17 cellular contexts compared by ENCODE assay signal in genomic region chr10:68666280-68666760, GRCh38. TPM values are rescaled to one million over a fixed set of nuclear protein-coding genes. Genes with fewer than 3 reads are reported as not detected.
DNase-seq lines count a peak whose midpoint lies in the region; ATAC-seq, FAIRE-seq and TF ChIP-seq lines count a peak whose summit lies in the region.
"Had no signal": no experiment of that assay in that cellular context is flagged by ENCODE, and none has a peak within 500 bp of the region (broad histone marks: within the 10 kb centered on the region; RNA-seq: fewer than 3 reads in every experiment).

No MANE protein-coding gene starts in this region.

- H3K36me3 Mint-ChIP-seq in CD8-positive, alpha-beta T cell: peaks cover 37% of the 10 kb centered on the region

- intact Hi-C loops in endothelial cell of umbilical vein (cut with micrococcal nuclease): no loop called here
- intact Hi-C loops in Right ventricle myocardium superior (cut with DNase I): no loop called here
- intact Hi-C loops in ovary (cut with DNase I): no loop called here
- intact Hi-C loops in CD8-positive, alpha-beta T cell (cut with DNase I, micrococcal nuclease): no loop called here

- H3K27me3 Mint-ChIP-seq in CD8-positive, alpha-beta T cell (ENCODE audit: low read depth): no peaks in the 10 kb centered on the region
- H3K27me3 Mint-ChIP-seq: activated B cell treated with CpG ODN at 0.5 μM for 24 hours, IgD-negative memory B cell, memory B cell had no signal

- DNase-seq in GM03348 (ENCODE audit: low spot score) (peak; percentile 80), RKO (ENCODE audit: low spot score) (peak; percentile 73), endothelial cell of umbilical vein (ENCODE audit: low read depth, low spot score) (peak; percentile 16), retinal pigment epithelial cell (ENCODE audit: low read depth) (peak; percentile 46), ureter (ENCODE audit: low spot score) (no peak), Right ventricle myocardium superior (no peak), ovary (no peak)
- no peak for DNase-seq in CD8-positive, alpha-beta T cell
- DNase-seq: activated B cell treated with CpG ODN at 0.5 μM for 24 hours; activated effector memory CD4-positive, alpha-beta T cell treated with Interleukin-2 at 50 U/mL for 16 hours; colonic mucosa; DMS53; heart left ventricle; trophoblast cell had no signal

- no peak for ATAC-seq in Right ventricle myocardium superior (ENCODE audit: poor library complexity)
- ATAC-seq in CD8-positive, alpha-beta T cell: no peak
- ATAC-seq: heart left ventricle had no signal

- POLR2A ChIA-PET in endothelial cell of umbilical vein (lab: Charles Lee): no interaction called here
- POLR2A ChIA-PET in CD8-positive, alpha-beta T cell (lab: Charles Lee): no interaction called here

- 24 to 66% (median 61%) methylated on average over 5 of the region's 5 CpGs for WGBS in ovary, 3 donors

- no peaks in the 10 kb centered on the region for H3K27me3 ChIP-seq in endothelial cell of umbilical vein (ENCODE audit: control insufficient read depth in 2 of 2, insufficient read depth in 2 of 2, low read length in 2 of 2)
- H3K27me3 ChIP-seq in ovary: no peaks in the 10 kb centered on the region
- H3K27me3 ChIP-seq in CD8-positive, alpha-beta T cell (ENCODE audit: insufficient read depth, low read length): no peaks in the 10 kb centered on the region
- H3K27me3 ChIP-seq: colonic mucosa, heart left ventricle had no signal

- H2AFZ ChIP-seq in endothelial cell of umbilical vein (ENCODE audit: low read depth, low read length): peak overlapping the region; percentile 19

- H3K4me1 ChIP-seq in endothelial cell of umbilical vein (ENCODE audit: control insufficient read depth, extremely low read depth, insufficient read depth, low read length) (peaks cover 4% of the 10 kb centered on the region), ovary (ENCODE audit: insufficient read depth) (no peaks in the 10 kb centered on the region)
- no peaks in the 10 kb centered on the region for H3K4me1 ChIP-seq in CD8-positive, alpha-beta T cell (ENCODE audit: insufficient read depth, low read length)
- H3K4me1 ChIP-seq: colonic mucosa, heart left ventricle had no signal

- no peaks in the 10 kb centered on the region for H3K9me3 Mint-ChIP-seq in CD8-positive, alpha-beta T cell
- H3K9me3 Mint-ChIP-seq: activated B cell treated with CpG ODN at 0.5 μM for 24 hours, IgD-negative memory B cell, memory B cell had no signal

- H3K27ac Mint-ChIP-seq in CD8-positive, alpha-beta T cell: no peak overlapping the region
- H3K27ac Mint-ChIP-seq: activated B cell treated with CpG ODN at 0.5 μM for 24 hours, IgD-negative memory B cell, memory B cell had no signal

- H3K4me3 ChIP-seq in endothelial cell of umbilical vein (replicated peaks in 1 of 3; ENCODE audit: insufficient read depth in 1 of 3, low read depth in 1 of 3, low read length in 3 of 3) (no peak overlapping the region), retinal pigment epithelial cell (ENCODE audit: low read length) (no peak overlapping the region), ovary (no peak overlapping the region)
- no peak overlapping the region for H3K4me3 ChIP-seq in CD8-positive, alpha-beta T cell (ENCODE audit: low read depth, low read length)
- H3K4me3 ChIP-seq: colonic mucosa, heart left ventricle had no signal

- dilution Hi-C loops in endothelial cell of umbilical vein (cut with MboI; ENCODE audit: extremely low pct_ligation_motif_present, low sequenced_read_pairs): no loop called here

- TF ChIP-seq POLR2A in endothelial cell of umbilical vein (IDR thresholded peaks at IDR 0.05; ENCODE audit: low read depth, low read length) (no peak), ovary (IDR thresholded peaks at IDR 0.05) (no peak)

- H3K79me2 ChIP-seq in endothelial cell of umbilical vein (ENCODE audit: control insufficient read depth, insufficient read depth, low read length): no peaks in the 10 kb centered on the region

- H3K9me3 ChIP-seq in endothelial cell of umbilical vein (replicated peaks; ENCODE audit: control insufficient read depth, insufficient read depth, low read length): no peaks in the 10 kb centered on the region
- H3K9me3 ChIP-seq in ovary: no peaks in the 10 kb centered on the region
- no peaks in the 10 kb centered on the region for H3K9me3 ChIP-seq in CD8-positive, alpha-beta T cell (ENCODE audit: low read length)
- H3K9me3 ChIP-seq: colonic mucosa, heart left ventricle had no signal

- TF ChIP-seq CTCF in endothelial cell of umbilical vein (IDR thresholded peaks at IDR 0.05; ENCODE audit: extremely low read depth in 1 of 2, insufficient read depth in 1 of 2, low read depth in 1 of 2, low read length in 2 of 2): no peak
- no peak for TF ChIP-seq CTCF in retinal pigment epithelial cell (conservative IDR thresholded peaks at IDR 0.05; ENCODE audit: low read depth, low read length)
- no peak for TF ChIP-seq CTCF in ovary (IDR thresholded peaks at IDR 0.05)
- TF ChIP-seq CTCF in CD8-positive, alpha-beta T cell (IDR thresholded peaks at IDR 0.05): no peak

- no peak overlapping the region for H3K4me3 Mint-ChIP-seq in CD8-positive, alpha-beta T cell
- H3K4me3 Mint-ChIP-seq: activated B cell treated with CpG ODN at 0.5 μM for 24 hours, memory B cell had no signal

- H3K9ac ChIP-seq in endothelial cell of umbilical vein (replicated peaks; ENCODE audit: extremely low read depth, insufficient read depth, low read length): no peak overlapping the region

- H3K4me1 Mint-ChIP-seq in CD8-positive, alpha-beta T cell (ENCODE audit: low read depth): no peaks in the 10 kb centered on the region
- H3K4me1 Mint-ChIP-seq: activated B cell treated with CpG ODN at 0.5 μM for 24 hours had no signal

- no peaks in the 10 kb centered on the region for H4K20me1 ChIP-seq in endothelial cell of umbilical vein (replicated peaks; ENCODE audit: control insufficient read depth, extremely low read depth, insufficient read depth, low read length)

- H3K36me3 ChIP-seq in endothelial cell of umbilical vein (ENCODE audit: control insufficient read depth in 2 of 2, extremely low read depth in 1 of 2, insufficient read depth in 2 of 2, low read length in 2 of 2) (no peaks in the 10 kb centered on the region), ovary (no peaks in the 10 kb centered on the region)
- H3K36me3 ChIP-seq in CD8-positive, alpha-beta T cell (ENCODE audit: insufficient read depth, low read length): no peaks in the 10 kb centered on the region
- H3K36me3 ChIP-seq: colonic mucosa had no signal

- no TSS peak for BruUV-seq in endothelial cell of umbilical vein (replicated peaks; lab: Mats Ljungman, UMichigan)

- no peaks in the 10 kb centered on the region for H3K9me1 ChIP-seq in endothelial cell of umbilical vein (replicated peaks; ENCODE audit: control insufficient read depth, extremely low read depth, insufficient read depth, low read length)

- FAIRE-seq in endothelial cell of umbilical vein (lab: Jason Lieb, UNC): peak; percentile 48
- FAIRE-seq: GM18507 had no signal

- CTCF ChIA-PET in endothelial cell of umbilical vein (lab: Charles Lee): no interaction called here
- CTCF ChIA-PET in CD8-positive, alpha-beta T cell (lab: Charles Lee): no interaction called here

- no peak for TF ChIP-seq EP300 in ovary (IDR thresholded peaks at IDR 0.05)

- H3K4me2 ChIP-seq in endothelial cell of umbilical vein (ENCODE audit: insufficient read depth, low read length): no peak overlapping the region

- H3K27ac ChIP-seq in endothelial cell of umbilical vein (ENCODE audit: insufficient read depth, low read depth, low read length) (peak overlapping the region; percentile 34), ovary (no peak overlapping the region)
- no peak overlapping the region for H3K27ac ChIP-seq in CD8-positive, alpha-beta T cell (ENCODE audit: low read depth, low read length)
- H3K27ac ChIP-seq: colonic mucosa, heart left ventricle had no signal

TF ChIP-seq in endothelial cell of umbilical vein, 7 proteins besides CTCF, POLR2A, EP300 and RAD21:
- no peak for TF ChIP-seq POLR2AphosphoS5 (IDR thresholded peaks at IDR 0.05; ENCODE audit: insufficient read depth, low read depth, low read length)
- peak; percentile 48 for TF ChIP-seq FOS (IDR thresholded peaks at IDR 0.05; ENCODE audit: borderline replicate concordance, insufficient read depth, low read length)
- TF ChIP-seq JUN (IDR thresholded peaks at IDR 0.05; ENCODE audit: borderline replicate concordance, insufficient read depth, insufficient read length, low read depth): peak; percentile 48
- no peak for TF ChIP-seq MYC (IDR thresholded peaks at IDR 0.05; ENCODE audit: low read depth, low read length)
- no peak for TF ChIP-seq MAX (IDR thresholded peaks at IDR 0.05; ENCODE audit: insufficient read depth, insufficient read length)

RNA-seq across cellular contexts. Expression of gene CCAR1, which starts 54.7 kb away (rescaled TPM):
- 83.3 and 92.9 TPM in 2 replicates for total RNA-seq in endothelial cell of umbilical vein
- 59.8 and 87.0 TPM in 2 replicates for polyA plus RNA-seq in endothelial cell of umbilical vein
- 35.2 and 36.0 TPM in 2 replicates for polyA plus RNA-seq in endothelial cell of umbilical vein (2011; cell fraction: cytosol; rRNA removed)
- 156 and 191 TPM in 2 replicates for polyA plus RNA-seq in endothelial cell of umbilical vein (2011; cell fraction: nucleus; rRNA removed)
- 58.1 and 67.2 TPM in 2 replicates for polyA plus RNA-seq in endothelial cell of umbilical vein (2012)
- 166 and 167 TPM in 2 replicates for polyA minus RNA-seq in endothelial cell of umbilical vein
- polyA minus RNA-seq in endothelial cell of umbilical vein (2011; cell fraction: cytosol; rRNA and poly(A)+ RNA removed): 28.5 TPM
- polyA minus RNA-seq in endothelial cell of umbilical vein (2011; cell fraction: nucleus; rRNA and poly(A)+ RNA removed): 121 and 147 TPM in 2 replicates
- 81.2 TPM for total RNA-seq in ureter
- total RNA-seq in Right ventricle myocardium superior: 25.9 TPM
- 10 to 100 TPM; 42.1 to 65.4 (median 52.2) TPM for total RNA-seq in ovary
- polyA plus RNA-seq in ovary: 10 to 100 TPM; 22.0 to 41.9 TPM
- total RNA-seq in CD8-positive, alpha-beta T cell: 10 to 100 TPM; 70.8 to 79.1 TPM

Comparison
In these comparisons a context has a peak if more than half of its experiments do, and no peak if none do; other contexts are left out.
1. DNase-seq: peak in GM03348 (single experiment), RKO (single experiment), endothelial cell of umbilical vein (single experiment) and retinal pigment epithelial cell (single experiment); none in ureter (single experiment), Right ventricle myocardium superior (single experiment), ovary (0 of 5) and CD8-positive, alpha-beta T cell (0 of 7).